2 cellular contexts compared by ENCODE assay signal in the genomic region with DNA sequence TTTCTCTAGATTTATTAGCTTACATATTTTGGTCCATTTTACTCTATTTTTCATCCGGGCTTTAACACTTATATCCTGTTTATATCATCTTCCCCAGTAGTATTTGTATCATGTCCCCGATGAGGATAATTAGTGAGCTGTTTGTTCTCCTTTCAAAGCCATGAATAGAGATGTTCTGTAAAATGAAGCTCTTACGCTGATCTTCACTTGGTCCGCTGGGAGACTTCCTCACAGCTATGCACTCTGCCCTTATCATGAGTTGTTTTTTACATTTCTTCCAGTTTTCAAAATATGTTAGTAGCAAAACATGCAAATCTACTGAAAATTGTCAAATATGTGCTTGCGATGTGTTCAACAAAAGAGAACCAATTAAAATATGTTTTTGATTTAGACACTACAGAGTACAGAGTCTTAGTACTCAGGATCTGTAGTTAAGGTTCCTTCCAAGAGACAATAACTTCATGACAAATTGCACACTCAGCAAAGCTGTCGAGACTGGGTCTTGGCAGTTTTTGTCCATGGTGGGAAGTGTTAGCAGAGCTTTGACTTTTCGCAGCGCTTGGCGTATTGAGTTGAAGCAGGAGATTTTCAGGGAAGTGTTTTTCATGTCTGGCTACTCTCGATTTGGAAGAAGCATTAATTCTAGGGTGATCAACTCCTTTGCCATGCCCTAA.
TF ChIP-seq lines count a peak whose summit lies in the region.

No MANE protein-coding gene starts in this region.

TF ChIP-seq in HepG2, 621 proteins besides CTCF, POLR2A, EP300 and RAD21:
- TF ChIP-seq ZNF781 (CRISPR knock-in tag; IDR thresholded peaks at IDR 0.05; ENCODE audit: borderline replicate concordance, not compliant biosample characterization) (no peak), SP2 (CRISPR knock-in tag; IDR thresholded peaks at IDR 0.05) (no peak), MAFF (IDR thresholded peaks at IDR 0.05; ENCODE audit: low read depth, low read length) (peak; percentile 87), MAFK (conservative IDR thresholded peaks at IDR 0.05 in 1 of 2, IDR thresholded peaks at IDR 0.05 in 1 of 2; ENCODE audit: low read length in 2 of 2) (peak; percentile 74 to 93; a peak in 3 of 4 replicates), HES4 (CRISPR knock-in tag; IDR thresholded peaks at IDR 0.05; ENCODE audit: borderline replicate concordance) (no peak), ZNF713 (CRISPR knock-in tag; IDR thresholded peaks at IDR 0.05) (no peak), SMAD9 (CRISPR knock-in tag; IDR thresholded peaks at IDR 0.05) (no peak), KLF12 (CRISPR knock-in tag; IDR thresholded peaks at IDR 0.05; ENCODE audit: borderline replicate concordance) (no peak)
- TF ChIP-seq, protein P1, sequence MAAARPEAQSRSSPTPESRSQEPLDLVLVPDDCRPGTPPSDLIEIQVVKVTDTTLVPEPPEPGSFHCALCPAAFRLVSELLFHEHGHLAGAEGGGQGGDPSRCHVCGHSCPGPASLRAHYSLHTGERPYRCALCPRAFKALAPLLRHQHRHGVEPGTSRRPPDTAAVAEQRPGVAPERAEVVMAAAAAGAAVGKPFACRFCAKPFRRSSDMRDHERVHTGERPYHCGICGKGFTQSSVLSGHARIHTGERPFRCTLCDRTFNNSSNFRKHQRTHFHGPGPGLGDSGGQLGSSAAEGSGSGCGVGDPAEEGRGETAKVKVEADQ (CRISPR knock-in tag; IDR thresholded peaks at IDR 0.05; ENCODE audit: borderline replicate concordance), result no peak
TF ChIP-seq in HepG2: peak in this region for 2.

TF ChIP-seq in H1, 55 proteins besides CTCF, POLR2A, EP300 and RAD21:
- TF ChIP-seq RFX5 (IDR thresholded peaks at IDR 0.05; ENCODE audit: borderline replicate concordance, low read depth, low read length) (no peak), GTF2F1 (IDR thresholded peaks at IDR 0.05; ENCODE audit: borderline replicate concordance, low read depth, low read length) (no peak), NRF1 (IDR thresholded peaks at IDR 0.05; ENCODE audit: low read depth, low read length) (no peak), CREB1 (IDR thresholded peaks at IDR 0.05) (no peak), POLR2AphosphoS5 (IDR thresholded peaks at IDR 0.05; ENCODE audit: low read depth, low read length) (no peak), MAFK (IDR thresholded peaks at IDR 0.05; ENCODE audit: low read depth, low read length) (peak; percentile 59; the same call in 1 of the 2 replicates)
